In genomic region chr16:50259334-50260205, GRCh38 we compare ENCODE assay signal across 7 cellular contexts. TPM values are rescaled to one million over a fixed set of nuclear protein-coding genes. Genes with fewer than 3 reads are reported as not detected.
DNase-seq lines count a peak whose midpoint lies in the region; ATAC-seq and TF ChIP-seq lines count a peak whose summit lies in the region.

No MANE protein-coding gene starts in this region.

- TF ChIP-seq CTCF in WERI-Rb-1 (IDR thresholded peaks at IDR 0.05; ENCODE audit: low read depth, low read length) (no peak), transverse colon (IDR thresholded peaks at IDR 0.05) (no peak)

- H3K4me3 Mint-ChIP-seq in activated naive CD8-positive, alpha-beta T cell treated with anti-CD3 and anti-CD28 coated beads, Interleukin-2, amount 50 U/mL, for 24 hours = no peak overlapping the region

- intact Hi-C loops in transverse colon (cut with DNase I; ENCODE audit: low total_unique reads) = no loop called here

- ATAC-seq in left lobe of liver (peak; percentile 57), GM18873 (IDR thresholded peaks at IDR 0.05; ENCODE audit: low FRiP score, unreplicated experiment) (no peak)
- ATAC-seq in activated naive CD8-positive, alpha-beta T cell treated with anti-CD3 and anti-CD28 coated beads, Interleukin-2, amount 50 U/mL, for 24 hours = no peak

- no peaks in the 10 kb centered on the region for H3K9me3 Mint-ChIP-seq in activated naive CD8-positive, alpha-beta T cell treated with anti-CD3 and anti-CD28 coated beads, Interleukin-2, amount 50 U/mL, for 24 hours

- DNase-seq in NCI-H1105 treated with DMSO at 0.1 percent for 48 hours (lab: John Stamatoyannopoulos, UW) (peak; percentile 78), WERI-Rb-1 (peak; percentile 63), left lobe of liver (ENCODE audit: low spot score) (no peak), transverse colon (peak; percentile 38), iPS-NIHi11 (ENCODE audit: low spot score) (no peak)
- no peak for DNase-seq in activated naive CD8-positive, alpha-beta T cell treated with anti-CD3 and anti-CD28 coated beads, Interleukin-2, amount 50 U/mL, for 24 hours

- TF ChIP-seq EP300 in transverse colon (IDR thresholded peaks at IDR 0.05; ENCODE audit: low read depth) = no peak

- H3K4me3 ChIP-seq in WERI-Rb-1 (ENCODE audit: low read depth, low read length) = no peak overlapping the region
- H3K4me3 ChIP-seq in transverse colon = no peak overlapping the region

- H3K36me3 Mint-ChIP-seq in activated naive CD8-positive, alpha-beta T cell treated with anti-CD3 and anti-CD28 coated beads, Interleukin-2, amount 50 U/mL, for 24 hours (ENCODE audit: low read depth) = no peaks in the 10 kb centered on the region

- peaks cover 35% of the 10 kb centered on the region for H3K4me1 Mint-ChIP-seq in activated naive CD8-positive, alpha-beta T cell treated with anti-CD3 and anti-CD28 coated beads, Interleukin-2, amount 50 U/mL, for 24 hours

- H3K4me1 ChIP-seq in transverse colon = peaks cover 0 to 18% (median 5%) of the 10 kb centered on the region in 4 donors

- no peaks in the 10 kb centered on the region for H3K36me3 ChIP-seq in WERI-Rb-1
- H3K36me3 ChIP-seq in transverse colon = no peaks in the 10 kb centered on the region

- peaks cover 2% of the 10 kb centered on the region for H3K27me3 Mint-ChIP-seq in activated naive CD8-positive, alpha-beta T cell treated with anti-CD3 and anti-CD28 coated beads, Interleukin-2, amount 50 U/mL, for 24 hours

- WGBS in transverse colon (ENCODE audit: low coverage in 1 of 2), 2 donors = 54% methylated on average over 23 of the region's 23 CpGs; no CpG with 5 or more reads in 1 of the 2 donors

- H3K9me3 ChIP-seq in WERI-Rb-1 (ENCODE audit: severe bottlenecking) (no peaks in the 10 kb centered on the region), transverse colon (no peaks in the 10 kb centered on the region)

- H3K27ac ChIP-seq in WERI-Rb-1 (no peak overlapping the region), transverse colon (peak overlapping the region; percentile 34 to 52 (median 44))

- in situ Hi-C loops in transverse colon (cut with MboI; ENCODE audit: low pct_ligation_motif_present in 1 of 4, low pct_unique_long_range_greater_than_20kb in 1 of 4, low sequenced_read_pairs in 3 of 4) = no loop called here

- no peak for TF ChIP-seq POLR2A in transverse colon (IDR thresholded peaks at IDR 0.05)

- H3K27ac Mint-ChIP-seq in activated naive CD8-positive, alpha-beta T cell treated with anti-CD3 and anti-CD28 coated beads, Interleukin-2, amount 50 U/mL, for 24 hours = no peak overlapping the region

- H3K27me3 ChIP-seq in WERI-Rb-1 (ENCODE audit: insufficient read depth, low read depth, severe bottlenecking) (no peaks in the 10 kb centered on the region), transverse colon (no peaks in the 10 kb centered on the region)

RNA-seq across cellular contexts. Expression of gene ADCY7, which starts 6.8 kb away (rescaled TPM):
- total RNA-seq in left lobe of liver (4.9 TPM), transverse colon (10 to 100 TPM in 3 of 4 donors, 1 to 10 TPM in 1; 4.6 to 44.9 (median 14.1) TPM)

Comparison
In these comparisons a context has a peak if more than half of its experiments do, and no peak if none do; other contexts are left out.
1. DNase-seq: peak in NCI-H1105 treated with DMSO at 0.1 percent for 48 hours (single experiment), WERI-Rb-1 (single experiment) and transverse colon (single experiment); none in left lobe of liver (single experiment), iPS-NIHi11 (single experiment) and activated naive CD8-positive, alpha-beta T cell treated with anti-CD3 and anti-CD28 coated beads, Interleukin-2, amount 50 U/mL, for 24 hours (single experiment).